ENCODE assay signal across 8 cellular contexts in the genomic region with DNA sequence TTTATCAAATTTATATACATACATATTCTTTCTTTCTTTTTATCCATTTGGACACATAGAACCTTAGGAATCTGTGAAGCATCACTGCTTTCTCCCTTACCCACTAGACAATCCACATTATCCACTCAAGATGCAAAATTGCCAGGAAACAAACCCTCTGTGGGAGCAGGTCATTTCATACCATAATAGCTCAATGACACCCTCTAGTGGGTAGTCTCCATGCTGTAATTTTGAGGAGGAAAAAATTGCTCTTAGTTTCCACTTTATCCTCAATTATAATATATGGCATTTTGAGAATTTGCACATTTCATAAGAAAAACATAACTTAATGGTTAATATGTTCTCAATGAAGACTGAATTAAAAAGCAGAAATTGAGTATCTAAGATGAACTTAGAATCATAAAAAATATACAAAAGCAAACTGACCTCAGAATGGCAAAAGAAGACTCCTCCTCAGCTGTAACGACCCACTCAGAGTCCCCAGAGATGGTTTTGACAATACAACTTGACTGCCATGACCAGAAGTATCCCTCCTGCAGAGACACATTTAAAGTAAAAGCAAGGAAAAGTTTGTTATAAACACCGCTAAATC.
DNase-seq lines count a peak whose midpoint lies in the region; ATAC-seq and TF ChIP-seq lines count a peak whose summit lies in the region.

No MANE protein-coding gene starts in this region.

- peak in 4 of 6 experiments; percentile 22 to 73 (median 44) for TF ChIP-seq CTCF in thyroid gland (IDR thresholded peaks at IDR 0.05)

- no peaks in the 10 kb centered on the region for H3K4me1 ChIP-seq in thyroid gland

- DNase-seq in COLO829 (ENCODE audit: low spot score), result peak; percentile 13
- DNase-seq in SKM-1 treated with dmso at 0.1 percent for 144 hours (lab: John Stamatoyannopoulos, UW; ENCODE audit: unreplicated experiment), result peak; percentile 25
- peak; percentile 53 for DNase-seq in glomerular visceral epithelial cell (ENCODE audit: extremely low spot score)
- DNase-seq in thyroid gland, result no peak
- no peak for DNase-seq in NCI-H2107 treated with DMSO at 0.1 percent for 48 hours (lab: John Stamatoyannopoulos, UW; ENCODE audit: unreplicated experiment)

- intact Hi-C loops in thyroid gland (cut with DNase I), result no loop called here

- H3K27me3 ChIP-seq in thyroid gland, result no peaks in the 10 kb centered on the region

- no peaks in the 10 kb centered on the region for H3K36me3 ChIP-seq in thyroid gland

- ATAC-seq in GM18868 (IDR thresholded peaks at IDR 0.05; ENCODE audit: unreplicated experiment) (peak; percentile 29), GM21723 (IDR thresholded peaks at IDR 0.05; ENCODE audit: unreplicated experiment) (no peak)

- TF ChIP-seq POLR2A in thyroid gland (IDR thresholded peaks at IDR 0.05), result no peak

- TF ChIP-seq EP300 in Ishikawa (IDR thresholded peaks at IDR 0.05; ENCODE audit: borderline replicate concordance), result no peak

- TF ChIP-seq RAD21 in Ishikawa (IDR thresholded peaks at IDR 0.05; ENCODE audit: low read depth), result peak; percentile 75

- no peak overlapping the region for H3K4me3 ChIP-seq in thyroid gland (replicated peaks in 1 of 3)

- H3K27ac ChIP-seq in thyroid gland, result no peak overlapping the region

- 55 to 59% methylated on average over 2 of the region's 2 CpGs for WGBS in thyroid gland, 2 donors

- H3K9me3 ChIP-seq in thyroid gland, result no peaks in the 10 kb centered on the region

TF ChIP-seq in Ishikawa, 13 proteins besides CTCF, POLR2A, EP300 and RAD21:
- no peak for TF ChIP-seq FOXM1 (IDR thresholded peaks at IDR 0.05; ENCODE audit: borderline replicate concordance, low read depth)
- TF ChIP-seq CEBPB (IDR thresholded peaks at IDR 0.05), result no peak
- TF ChIP-seq, protein P1, sequence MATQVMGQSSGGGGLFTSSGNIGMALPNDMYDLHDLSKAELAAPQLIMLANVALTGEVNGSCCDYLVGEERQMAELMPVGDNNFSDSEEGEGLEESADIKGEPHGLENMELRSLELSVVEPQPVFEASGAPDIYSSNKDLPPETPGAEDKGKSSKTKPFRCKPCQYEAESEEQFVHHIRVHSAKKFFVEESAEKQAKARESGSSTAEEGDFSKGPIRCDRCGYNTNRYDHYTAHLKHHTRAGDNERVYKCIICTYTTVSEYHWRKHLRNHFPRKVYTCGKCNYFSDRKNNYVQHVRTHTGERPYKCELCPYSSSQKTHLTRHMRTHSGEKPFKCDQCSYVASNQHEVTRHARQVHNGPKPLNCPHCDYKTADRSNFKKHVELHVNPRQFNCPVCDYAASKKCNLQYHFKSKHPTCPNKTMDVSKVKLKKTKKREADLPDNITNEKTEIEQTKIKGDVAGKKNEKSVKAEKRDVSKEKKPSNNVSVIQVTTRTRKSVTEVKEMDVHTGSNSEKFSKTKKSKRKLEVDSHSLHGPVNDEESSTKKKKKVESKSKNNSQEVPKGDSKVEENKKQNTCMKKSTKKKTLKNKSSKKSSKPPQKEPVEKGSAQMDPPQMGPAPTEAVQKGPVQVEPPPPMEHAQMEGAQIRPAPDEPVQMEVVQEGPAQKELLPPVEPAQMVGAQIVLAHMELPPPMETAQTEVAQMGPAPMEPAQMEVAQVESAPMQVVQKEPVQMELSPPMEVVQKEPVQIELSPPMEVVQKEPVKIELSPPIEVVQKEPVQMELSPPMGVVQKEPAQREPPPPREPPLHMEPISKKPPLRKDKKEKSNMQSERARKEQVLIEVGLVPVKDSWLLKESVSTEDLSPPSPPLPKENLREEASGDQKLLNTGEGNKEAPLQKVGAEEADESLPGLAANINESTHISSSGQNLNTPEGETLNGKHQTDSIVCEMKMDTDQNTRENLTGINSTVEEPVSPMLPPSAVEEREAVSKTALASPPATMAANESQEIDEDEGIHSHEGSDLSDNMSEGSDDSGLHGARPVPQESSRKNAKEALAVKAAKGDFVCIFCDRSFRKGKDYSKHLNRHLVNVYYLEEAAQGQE (IDR thresholded peaks at IDR 0.05; ENCODE audit: low read depth), result no peak
- no peak for TF ChIP-seq ZBTB7A (IDR thresholded peaks at IDR 0.05; ENCODE audit: low read depth)

Comparison
In these comparisons a context has a peak if more than half of its experiments do, and no peak if none do; other contexts are left out.
1. DNase-seq: peak in COLO829 (single experiment), SKM-1 treated with dmso at 0.1 percent for 144 hours (single experiment) and glomerular visceral epithelial cell (single experiment); none in thyroid gland (0 of 2) and NCI-H2107 treated with DMSO at 0.1 percent for 48 hours (single experiment).